ENCODE assay signal across 22 cellular contexts in the genomic region with DNA sequence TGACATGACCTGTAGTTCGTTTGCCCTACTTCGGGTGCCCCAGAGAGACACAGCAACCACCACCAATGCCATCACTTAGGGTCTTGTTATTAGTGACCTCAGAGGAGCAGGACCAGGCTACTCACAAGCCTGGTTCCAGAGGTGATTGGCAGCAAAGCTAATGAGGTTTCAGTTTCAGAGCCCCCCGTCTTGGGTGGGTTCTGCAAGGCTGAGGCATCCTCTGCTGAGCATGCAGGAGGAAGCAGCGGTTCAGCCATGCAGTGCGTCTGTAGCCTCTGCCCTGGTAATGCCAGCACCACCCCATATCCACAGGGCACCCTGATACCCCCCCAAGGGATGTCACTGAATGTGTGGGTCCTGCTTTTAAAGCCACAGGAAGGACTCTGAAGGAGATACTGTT. TPM values are rescaled to one million over a fixed set of nuclear protein-coding genes. Genes with fewer than 3 reads are reported as not detected.
DNase-seq lines count a peak whose midpoint lies in the region; ATAC-seq and TF ChIP-seq lines count a peak whose summit lies in the region.
"Had no signal": no experiment of that assay in that cellular context is flagged by ENCODE, and none has a peak within 500 bp of the region (broad histone marks: within the 10 kb centered on the region; RNA-seq: fewer than 3 reads in every experiment).

No MANE protein-coding gene starts in this region.

- H3K4me1 Mint-ChIP-seq in stimulated activated effector memory CD8-positive, alpha-beta T cell treated with anti-CD3 and anti-CD28 coated beads, Interleukin-12 subunit alpha, Interleukin-12 subunit beta, amount 100 ng/mL, for 72 hours: no peaks in the 10 kb centered on the region
- H3K4me1 Mint-ChIP-seq: CD4-positive, alpha-beta memory T cell had no signal

- H3K9me2 ChIP-seq in hepatocyte (replicated peaks; ENCODE audit: insufficient read depth): no peaks in the 10 kb centered on the region

- TF ChIP-seq POLR2A in erythroblast (IDR thresholded peaks at IDR 0.05; ENCODE audit: low read length): no peak

- no peak overlapping the region for H3K4me2 ChIP-seq in hepatocyte

- WGBS in hepatocyte (ENCODE audit: low lambda C conversion rate, missing lambda C conversion rate): 89% methylated on average over 5 of the region's 5 CpGs

- H3K27ac ChIP-seq in 22Rv1 (peak overlapping the region; percentile 54), VCaP (peak overlapping the region; percentile 84), lower lobe of right lung (no peak overlapping the region), hepatocyte (no peak overlapping the region)
- H3K27ac ChIP-seq: BLaER1 treated with 17β-estradiol and CSF1 and Interleukin-3, amounts not matched to agents 10 nM and 100 nM had no signal

- H3K79me2 ChIP-seq in hepatocyte: no peaks in the 10 kb centered on the region

- no peak overlapping the region for H3K4me3 Mint-ChIP-seq in stimulated activated effector memory CD8-positive, alpha-beta T cell treated with anti-CD3 and anti-CD28 coated beads, Interleukin-12 subunit alpha, Interleukin-12 subunit beta, amount 100 ng/mL, for 72 hours
- H3K4me3 Mint-ChIP-seq: CD4-positive, alpha-beta memory T cell; HFFc6 had no signal

- no peak overlapping the region for H2AFZ ChIP-seq in hepatocyte

- no peak overlapping the region for H3K27ac Mint-ChIP-seq in stimulated activated effector memory CD8-positive, alpha-beta T cell treated with anti-CD3 and anti-CD28 coated beads, Interleukin-12 subunit alpha, Interleukin-12 subunit beta, amount 100 ng/mL, for 72 hours
- H3K27ac Mint-ChIP-seq: CD4-positive, alpha-beta memory T cell; HFFc6 had no signal

- H3K9me3 ChIP-seq in lower lobe of right lung (no peaks in the 10 kb centered on the region), hepatocyte (ENCODE audit: low read depth) (no peaks in the 10 kb centered on the region)
- H3K9me3 ChIP-seq: A549; BE2C; BLaER1 treated with 17β-estradiol and CSF1 and Interleukin-3, amounts not matched to agents 10 nM and 100 nM had no signal

- intact Hi-C loops in lower lobe of right lung (cut with DNase I): no loop called here

- peak; percentile 45 for ATAC-seq in stimulated activated effector memory CD8-positive, alpha-beta T cell treated with anti-CD3 and anti-CD28 coated beads, Interleukin-12 subunit alpha, Interleukin-12 subunit beta, amount 100 ng/mL, for 72 hours
- no peak for ATAC-seq in lower lobe of right lung

- H3K36me3 ChIP-seq in lower lobe of right lung (no peaks in the 10 kb centered on the region), hepatocyte (replicated peaks; ENCODE audit: insufficient read depth, low read depth) (no peaks in the 10 kb centered on the region)
- H3K36me3 ChIP-seq: BE2C; BLaER1 treated with 17β-estradiol and CSF1 and Interleukin-3, amounts not matched to agents 10 nM and 100 nM; HAP-1 had no signal

- H3K4me3 ChIP-seq in lower lobe of right lung: no peak overlapping the region
- no peak overlapping the region for H3K4me3 ChIP-seq in hepatocyte
- H3K4me3 ChIP-seq: A549; BLaER1 treated with 17β-estradiol and CSF1 and Interleukin-3, amounts not matched to agents 10 nM and 100 nM; HAP-1 had no signal

- no peaks in the 10 kb centered on the region for H3K9me3 Mint-ChIP-seq in stimulated activated effector memory CD8-positive, alpha-beta T cell treated with anti-CD3 and anti-CD28 coated beads, Interleukin-12 subunit alpha, Interleukin-12 subunit beta, amount 100 ng/mL, for 72 hours

- TF ChIP-seq CTCF in 22Rv1 (IDR thresholded peaks at IDR 0.05) (no peak), VCaP (conservative IDR thresholded peaks at IDR 0.05) (no peak), lower lobe of right lung (IDR thresholded peaks at IDR 0.05) (no peak), hepatocyte (IDR thresholded peaks at IDR 0.05; ENCODE audit: poor library complexity) (no peak)

- H4K20me1 ChIP-seq in hepatocyte (ENCODE audit: insufficient read depth, poor library complexity, severe bottlenecking): no peaks in the 10 kb centered on the region
- H4K20me1 ChIP-seq: BLaER1 treated with 17β-estradiol and CSF1 and Interleukin-3, amounts not matched to agents 10 nM and 100 nM had no signal

- H3K27me3 ChIP-seq in lower lobe of right lung (ENCODE audit: low read depth): no peaks in the 10 kb centered on the region
- H3K27me3 ChIP-seq in hepatocyte: no peaks in the 10 kb centered on the region
- H3K27me3 ChIP-seq: BE2C; BLaER1 treated with 17β-estradiol and CSF1 and Interleukin-3, amounts not matched to agents 10 nM and 100 nM had no signal

- H3K4me1 ChIP-seq in lower lobe of right lung (peaks cover 18% of the 10 kb centered on the region), hepatocyte (ENCODE audit: insufficient read depth) (peaks cover 3% of the 10 kb centered on the region)
- H3K4me1 ChIP-seq: HAP-1 had no signal

- DNase-seq in left kidney (ENCODE audit: low read depth, low spot score) (peak; percentile 60), lower lobe of right lung (no peak), erythroblast (lab: John Stamatoyannopoulos, UW) (no peak), hepatocyte (ENCODE audit: low spot score) (no peak)
- DNase-seq in stimulated activated effector memory CD8-positive, alpha-beta T cell treated with anti-CD3 and anti-CD28 coated beads, Interleukin-12 subunit alpha, Interleukin-12 subunit beta, amount 100 ng/mL, for 72 hours (ENCODE audit: low spot score in 2 of 2): no peak
- no peak for DNase-seq in activated CD4-positive, CD25-positive, alpha-beta regulatory T cell treated with anti-CD3 and anti-CD28 coated beads, Interleukin-2, amount 50 U/mL, for 72 hours
- DNase-seq: 8988T; ACHN; AML-193; Calu3; CD4-positive, alpha-beta memory T cell; DMS53; DMS79 treated with DMSO at 0.1 percent for 48 hours; GF-D8; GOT3; HFFc6 had no signal

- H3K36me3 Mint-ChIP-seq in stimulated activated effector memory CD8-positive, alpha-beta T cell treated with anti-CD3 and anti-CD28 coated beads, Interleukin-12 subunit alpha, Interleukin-12 subunit beta, amount 100 ng/mL, for 72 hours: no peaks in the 10 kb centered on the region
- H3K36me3 Mint-ChIP-seq: CD4-positive, alpha-beta memory T cell had no signal

RNA-seq across cellular contexts. Expression of gene ITGA11, which starts 39.0 kb away (rescaled TPM):
- total RNA-seq in lower lobe of right lung (2.7 TPM), hepatocyte (4.7 and 9.7 TPM in 2 replicates)
- 19.2 and 19.6 TPM in 2 replicates for polyA plus RNA-seq in hepatocyte
- total RNA-seq: Calu3; CD4-positive, alpha-beta memory T cell had no signal
- polyA plus RNA-seq: CD4-positive, alpha-beta memory T cell had no signal

Comparison
In these comparisons a context has a peak if more than half of its experiments do, and no peak if none do; other contexts are left out.
1. H3K27ac ChIP-seq: peak in 22Rv1 (single experiment) and VCaP (single experiment); none in lower lobe of right lung (single experiment) and hepatocyte (single experiment).